Comparison of ENCODE assay signal across 34 cellular contexts in the genomic region with DNA sequence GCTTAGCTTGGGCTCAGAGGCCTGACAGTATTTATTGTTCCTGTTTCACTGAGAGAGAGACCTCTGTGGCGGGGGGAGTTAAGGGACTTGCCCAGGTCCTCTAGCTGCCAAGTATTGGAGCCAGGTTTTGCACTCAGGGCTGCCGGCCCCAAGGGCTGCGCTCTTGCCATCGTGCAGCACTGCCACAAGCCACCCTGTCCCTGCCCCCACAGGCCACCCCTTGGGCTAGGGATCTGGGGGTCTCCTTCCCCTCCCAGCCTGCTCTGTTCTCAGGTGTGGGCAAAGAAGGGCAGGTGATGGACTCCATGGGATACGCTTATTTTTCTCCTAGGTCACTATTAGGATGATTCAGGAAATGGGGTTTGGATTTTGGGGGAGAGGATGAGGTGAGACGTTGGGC. TPM values are rescaled to one million over a fixed set of nuclear protein-coding genes. Genes with fewer than 3 reads are reported as not detected.
"Had no signal": no experiment of that assay in that cellular context is flagged by ENCODE, and none has a peak within 500 bp of the region (broad histone marks: within the 10 kb centered on the region; RNA-seq: fewer than 3 reads in every experiment).

No MANE protein-coding gene starts in this region.

- H3K4me3 ChIP-seq: ascending aorta, gastroesophageal sphincter, pancreas, prostate gland, SK-N-MC, skin epidermis, suprapubic skin, tibial nerve had no signal

- H3K27me3 Mint-ChIP-seq: activated naive CD8-positive, alpha-beta T cell treated with anti-CD3 and anti-CD28 coated beads, Interleukin-2, amount 10 ng/mL, durations not matched to agents 7 days and 5 days had no signal

- H3K9me3 ChIP-seq: ascending aorta, gastroesophageal sphincter, pancreas, prostate gland, suprapubic skin, tibial nerve had no signal

- H3K36me3 ChIP-seq: brain microvascular endothelial cell, pancreas, prostate gland, WERI-Rb-1 had no signal

- FAIRE-seq: islet of Langerhans, pancreas had no signal

- DNase-seq: activated CD4-positive, alpha-beta T cell treated with anti-CD3 and anti-CD28 coated beads for 48 hours; activated CD4-positive, alpha-beta T cell treated with anti-CD3 and anti-CD28 coated beads, Interleukin-2, amount 50 U/mL, for 48 hours; activated CD8-positive, alpha-beta memory T cell treated with anti-CD3 and anti-CD28 coated beads, Interleukin-2, amount 50 U/mL, for 4 hours; activated effector memory CD4-positive, alpha-beta T cell treated with anti-CD3 and anti-CD28 coated beads, Interleukin-2, amount 50 U/mL, for 16 hours; activated naive CD4-positive, alpha-beta T cell treated with anti-CD3 and anti-CD28 coated beads for 36 hours; activated naive CD8-positive, alpha-beta T cell treated with anti-CD3 and anti-CD28 coated beads, Interleukin-2, amount 10 ng/mL, durations not matched to agents 7 days and 5 days; activated T-cell treated with anti-CD3 and anti-CD28 coated beads, Interleukin-2, amount 50 U/mL, for 1 hour; brain microvascular endothelial cell; cortex of kidney; effector memory CD8-positive, alpha-beta T cell; head of caudate nucleus; left ventricle myocardium superior; mammary epithelial cell; naive thymus-derived CD4-positive, alpha-beta T cell; pancreas; retina; stimulated activated CD4-positive, alpha-beta T cell treated with anti-CD3 and anti-CD28 coated beads, Interleukin-1b, Interleukin-23, amount 100 ng/mL, for 48 hours; stimulated activated CD4-positive, alpha-beta T cell treated with anti-CD3 and anti-CD28 coated beads, Interleukin-4, amount 100 ng/mL, for 4 hours; stimulated activated naive B cell treated with anti-CD40 and anti-IgM and Interleukin-4, amounts not matched to agents 10 μg/mL and 1 μg/mL and 100 μg/mL, for 72 hours; T-helper 17 cell; T1000; WERI-Rb-1 had no signal

- H3K4me1 Mint-ChIP-seq: T-helper 17 cell had no signal

- H3K9me3 Mint-ChIP-seq: activated naive CD4-positive, alpha-beta T cell treated with anti-CD3 and anti-CD28 coated beads for 36 hours; activated naive CD8-positive, alpha-beta T cell treated with anti-CD3 and anti-CD28 coated beads, Interleukin-2, amount 10 ng/mL, durations not matched to agents 7 days and 5 days; activated T-helper 1 cell treated with anti-CD3 and anti-CD28 coated beads, Interleukin-12 subunit alpha, Interleukin-12 subunit beta, Interleukin-2, Interleukin-4 antibody, amounts not matched to agents 30 ng/mL and 10 ng/mL and 1 ng/mL, durations not matched to agents 14 hours and 24 hours and 36 hours; effector memory CD8-positive, alpha-beta T cell; mesothelial cell of epicardium; naive thymus-derived CD4-positive, alpha-beta T cell; stimulated activated naive B cell treated with anti-CD40 and anti-IgM and Interleukin-4, amounts not matched to agents 10 μg/mL and 1 μg/mL and 100 μg/mL, for 72 hours had no signal

- H3K27ac ChIP-seq: ascending aorta, brain microvascular endothelial cell, gastroesophageal sphincter, pancreas, prostate gland, SK-N-MC, suprapubic skin, WERI-Rb-1 had no signal

- H3K4me3 Mint-ChIP-seq: activated naive CD4-positive, alpha-beta T cell treated with anti-CD3 and anti-CD28 coated beads for 36 hours; activated naive CD8-positive, alpha-beta T cell treated with anti-CD3 and anti-CD28 coated beads, Interleukin-2, amount 10 ng/mL, durations not matched to agents 7 days and 5 days; activated T-helper 1 cell treated with anti-CD3 and anti-CD28 coated beads, Interleukin-12 subunit alpha, Interleukin-12 subunit beta, Interleukin-2, Interleukin-4 antibody, amounts not matched to agents 30 ng/mL and 10 ng/mL and 1 ng/mL, durations not matched to agents 14 hours and 24 hours and 36 hours; effector memory CD8-positive, alpha-beta T cell; mesothelial cell of epicardium; naive thymus-derived CD4-positive, alpha-beta T cell; stimulated activated naive B cell treated with anti-CD40 and anti-IgM and Interleukin-4, amounts not matched to agents 10 μg/mL and 1 μg/mL and 100 μg/mL, for 72 hours; T-helper 17 cell had no signal

- H3K36me3 Mint-ChIP-seq: activated naive CD8-positive, alpha-beta T cell treated with anti-CD3 and anti-CD28 coated beads, Interleukin-2, amount 10 ng/mL, durations not matched to agents 7 days and 5 days; naive thymus-derived CD4-positive, alpha-beta T cell; stimulated activated naive B cell treated with anti-CD40 and anti-IgM and Interleukin-4, amounts not matched to agents 10 μg/mL and 1 μg/mL and 100 μg/mL, for 72 hours had no signal

- H3K4me1 ChIP-seq: pancreas, prostate gland had no signal

- H3K27me3 ChIP-seq: ascending aorta, brain microvascular endothelial cell, gastroesophageal sphincter, pancreas, suprapubic skin, tibial nerve had no signal

- H3K27ac Mint-ChIP-seq: activated naive CD4-positive, alpha-beta T cell treated with anti-CD3 and anti-CD28 coated beads for 36 hours; activated naive CD8-positive, alpha-beta T cell treated with anti-CD3 and anti-CD28 coated beads, Interleukin-2, amount 10 ng/mL, durations not matched to agents 7 days and 5 days; activated T-helper 1 cell treated with anti-CD3 and anti-CD28 coated beads, Interleukin-12 subunit alpha, Interleukin-12 subunit beta, Interleukin-2, Interleukin-4 antibody, amounts not matched to agents 30 ng/mL and 10 ng/mL and 1 ng/mL, durations not matched to agents 14 hours and 24 hours and 36 hours; mesothelial cell of epicardium; naive thymus-derived CD4-positive, alpha-beta T cell; stimulated activated naive B cell treated with anti-CD40 and anti-IgM and Interleukin-4, amounts not matched to agents 10 μg/mL and 1 μg/mL and 100 μg/mL, for 72 hours; T-helper 17 cell had no signal

- ATAC-seq: activated CD4-positive, CD25-positive, alpha-beta regulatory T cell treated with anti-CD3 and anti-CD28 coated beads, Interleukin-2, amount 50 U/mL, for 24 hours; effector memory CD8-positive, alpha-beta T cell; gastroesophageal sphincter; left ventricle myocardium superior; naive thymus-derived CD4-positive, alpha-beta T cell; pancreas; sciatic nerve; stimulated activated naive B cell treated with anti-CD40 and anti-IgM and Interleukin-4, amounts not matched to agents 10 μg/mL and 1 μg/mL and 100 μg/mL, for 72 hours; T-helper 17 cell had no signal

RNA-seq across cellular contexts. Expression of a gene that starts 8.7 kb away (rescaled TPM):
- total RNA-seq: activated naive CD4-positive, alpha-beta T cell treated with anti-CD3 and anti-CD28 coated beads for 36 hours had no signal
